In genomic region chr11:33944345-33944692, GRCh38 we compare ENCODE assay signal across 37 cellular contexts. TPM values are rescaled to one million over a fixed set of nuclear protein-coding genes. Genes with fewer than 3 reads are reported as not detected.
A peak's percentile ranks its signal among the peaks of the same experiment; 100 is the strongest.
DNase-seq lines count a peak whose midpoint lies in the region; ATAC-seq, FAIRE-seq and TF ChIP-seq lines count a peak whose summit lies in the region.
"Had no signal": no experiment of that assay in that cellular context is flagged by ENCODE, and none has a peak within 500 bp of the region (broad histone marks: within the 10 kb centered on the region; RNA-seq: fewer than 3 reads in every experiment).

No MANE protein-coding gene starts in this region.

- H3K4me1 ChIP-seq in CD8-positive, alpha-beta memory T cell (ENCODE audit: insufficient read depth, low read length): no peaks in the 10 kb centered on the region
- peaks cover 53 to 68% of the 10 kb centered on the region in 2 experiments for H3K4me1 ChIP-seq in K562 (replicated peaks in 1 of 2; ENCODE audit: control insufficient read depth in 2 of 2, insufficient read depth in 2 of 2, low read length in 2 of 2)
- H3K4me1 ChIP-seq: A549, BE2C, Caco-2 had no signal

- no peak for TF ChIP-seq EP300 in K562 (IDR thresholded peaks at IDR 0.05; ENCODE audit: low read length)

- POLR2A ChIA-PET in CD8-positive, alpha-beta memory T cell (lab: Charles Lee): no interaction called here
- POLR2A ChIA-PET in K562 (lab: Yijun Ruan, JAX) (interaction anchor here (0.6 to 3.0 kb wide), 11 partner anchors 8 to 161 kb away, joined by 3 to 12 read pairs (median 6); partner anchors contain the start of genes CAPRIN1 and LMO2), RWPE1 (lab: Yijun Ruan, JAX; ENCODE audit: low non-redundant PET) (no interaction called here)

- intact Hi-C loops in K562 (cut with micrococcal nuclease): loop anchor here (1.0 to 2.0 kb wide), 3 partner anchors 26 to 52 kb away; partner anchors contain the start of gene LMO2

- CTCF ChIA-PET in CD8-positive, alpha-beta memory T cell (lab: Charles Lee): no interaction called here
- CTCF ChIA-PET in K562 (lab: Yijun Ruan, JAX; ENCODE audit: low intra/inter-chr PET ratio) (no interaction called here), RWPE1 (lab: Yijun Ruan, JAX) (interaction anchor here (0.6 to 1.0 kb wide), 2 partner anchors 53 to 95 kb away, joined by 3 to 4 read pairs; no protein-coding TSS in a partner anchor)

- H3K79me2 ChIP-seq in K562 (ENCODE audit: control insufficient read depth, insufficient read depth, low read length): no peaks in the 10 kb centered on the region; the same call in 2 of the 3 replicates

- peak; percentile 14 for FAIRE-seq in GM12892 (lab: Jason Lieb, UNC)
- no peak for FAIRE-seq in K562 (lab: Jason Lieb, UNC)
- FAIRE-seq: A204.1, A549, D721Med had no signal

- TF ChIP-seq POLR2A in GM12892 (IDR thresholded peaks at IDR 0.05; ENCODE audit: low read depth, low read length) (no peak), K562 (conservative IDR thresholded peaks at IDR 0.05) (no peak)

- TF ChIP-seq CTCF in K562 (IDR thresholded peaks at IDR 0.05 in 2 of 3, conservative IDR thresholded peaks at IDR 0.05 in 1 of 3; ENCODE audit: insufficient read depth in 2 of 3, low read depth in 1 of 3, low read length in 3 of 3) (no peak), RWPE1 (conservative IDR thresholded peaks at IDR 0.05; ENCODE audit: low read depth) (no peak)

- no peaks in the 10 kb centered on the region for H3K36me3 ChIP-seq in CD8-positive, alpha-beta memory T cell (ENCODE audit: insufficient read depth, low read length)
- H3K36me3 ChIP-seq in K562 (ENCODE audit: control insufficient read depth, insufficient read depth, low read length): no peaks in the 10 kb centered on the region
- H3K36me3 ChIP-seq: BE2C; BLaER1; BLaER1 treated with 17β-estradiol and CSF1 and Interleukin-3, amounts not matched to agents 10 nM and 100 nM had no signal

- ATAC-seq in K562: no peak
- no peak for ATAC-seq in stimulated activated naive B cell treated with anti-CD40 and anti-IgM and Interleukin-4, amounts not matched to agents 10 μg/mL and 1 μg/mL and 100 μg/mL, for 72 hours (replicated peaks)
- ATAC-seq: A549; CD8-positive, alpha-beta T cell had no signal

- no TSS peak for BruUV-seq in K562 (replicated peaks; lab: Mats Ljungman, UMichigan)

- no peaks in the 10 kb centered on the region for H3K9me1 ChIP-seq in K562 (ENCODE audit: control insufficient read depth, insufficient read depth, low read length)

- H4K20me1 ChIP-seq in K562 (replicated peaks; ENCODE audit: control insufficient read depth, insufficient read depth, low read length): no peaks in the 10 kb centered on the region
- H4K20me1 ChIP-seq: BLaER1; BLaER1 treated with 17β-estradiol and CSF1 and Interleukin-3, amounts not matched to agents 10 nM and 100 nM had no signal

- peaks cover 6 to 11% of the 10 kb centered on the region in 2 donors for H3K27me3 Mint-ChIP-seq in CD8-positive, alpha-beta memory T cell
- H3K27me3 Mint-ChIP-seq in stimulated activated naive B cell treated with anti-CD40 and anti-IgM and Interleukin-4, amounts not matched to agents 10 μg/mL and 1 μg/mL and 100 μg/mL, for 72 hours: no peaks in the 10 kb centered on the region
- H3K27me3 Mint-ChIP-seq: B cell had no signal

- no peaks in the 10 kb centered on the region for H3K27me3 ChIP-seq in CD8-positive, alpha-beta memory T cell (ENCODE audit: insufficient read depth, low read length, poor library complexity, severe bottlenecking)
- H3K27me3 ChIP-seq in K562 (ENCODE audit: control insufficient read depth in 2 of 2, insufficient read depth in 2 of 2, low read length in 2 of 2): no peaks in the 10 kb centered on the region
- H3K27me3 ChIP-seq: BE2C; BLaER1; BLaER1 treated with 17β-estradiol and CSF1 and Interleukin-3, amounts not matched to agents 10 nM and 100 nM had no signal

- no peaks in the 10 kb centered on the region for H3K9me3 ChIP-seq in CD8-positive, alpha-beta memory T cell (ENCODE audit: low read length)
- H3K9me3 ChIP-seq in K562 (replicated peaks; ENCODE audit: control insufficient read depth, insufficient read depth, low read depth, low read length): no peaks in the 10 kb centered on the region
- H3K9me3 ChIP-seq: A549; BE2C; BLaER1; BLaER1 treated with 17β-estradiol and CSF1 and Interleukin-3, amounts not matched to agents 10 nM and 100 nM; Caco-2 had no signal

- peak overlapping the region; percentile 62 for H3K4me2 ChIP-seq in K562 (ENCODE audit: insufficient read depth, low read length)
- H3K4me2 ChIP-seq: A549, BLaER1 had no signal

- peak overlapping the region in 1 of 2 experiments; percentile 60; a peak in 2 of 4 replicates for H3K9ac ChIP-seq in K562 (ENCODE audit: insufficient read depth in 1 of 2, low read depth in 2 of 2, low read length in 2 of 2)
- H3K9ac ChIP-seq: BLaER1 had no signal

- H3K4me3 ChIP-seq in CD8-positive, alpha-beta memory T cell (ENCODE audit: low read length): no peak overlapping the region
- H3K4me3 ChIP-seq in K562: no peak overlapping the region
- H3K4me3 ChIP-seq: A549; BLaER1; BLaER1 treated with 17β-estradiol and CSF1 and Interleukin-3, amounts not matched to agents 10 nM and 100 nM had no signal

- in situ Hi-C loops in K562 (cut with MboI): no loop called here

- H3K36me3 Mint-ChIP-seq in CD8-positive, alpha-beta memory T cell: no peaks in the 10 kb centered on the region
- H3K36me3 Mint-ChIP-seq in stimulated activated naive B cell treated with anti-CD40 and anti-IgM and Interleukin-4, amounts not matched to agents 10 μg/mL and 1 μg/mL and 100 μg/mL, for 72 hours: no peaks in the 10 kb centered on the region
- H3K36me3 Mint-ChIP-seq: CD14-positive monocyte; CD4-positive, alpha-beta memory T cell; CD4-positive, CD25-positive, alpha-beta regulatory T cell; CD8-positive, alpha-beta T cell had no signal

- no peaks in the 10 kb centered on the region for H3K4me1 Mint-ChIP-seq in CD8-positive, alpha-beta memory T cell
- peaks cover 23 to 43% of the 10 kb centered on the region in 2 donors for H3K4me1 Mint-ChIP-seq in stimulated activated naive B cell treated with anti-CD40 and anti-IgM and Interleukin-4, amounts not matched to agents 10 μg/mL and 1 μg/mL and 100 μg/mL, for 72 hours
- H3K4me1 Mint-ChIP-seq: CD4-positive, alpha-beta memory T cell; CD4-positive, CD25-positive, alpha-beta regulatory T cell had no signal

- no peak for TF ChIP-seq RAD21 in K562 (CRISPR knock-in tag; conservative IDR thresholded peaks at IDR 0.05 in 1 of 2, IDR thresholded peaks at IDR 0.05 in 1 of 2)

- DNase-seq in CD8-positive, alpha-beta memory T cell: no peak
- DNase-seq in GM12892 (ENCODE audit: insufficient read length) (no peak), K562 (ENCODE audit: extremely low read depth in 1 of 4, low spot score in 3 of 4) (no peak), hippocampal formation (lab: John Stamatoyannopoulos, UW) (no peak), RWPE1 (ENCODE audit: low spot score) (no peak), caudate nucleus (lab: John Stamatoyannopoulos, UW) (no peak), NCI-H510A (lab: John Stamatoyannopoulos, UW) (no peak)
- DNase-seq in stimulated activated naive B cell treated with anti-CD40 and anti-IgM and Interleukin-4, amounts not matched to agents 10 μg/mL and 1 μg/mL and 100 μg/mL, for 72 hours: no peak
- DNase-seq: 8988T; ACHN; AML-193; BE2C; C1 segment of cervical spinal cord; Caco-2; Calu3; CD4-positive, alpha-beta memory T cell; CD4-positive, alpha-beta T cell; CD4-positive, CD25-positive, alpha-beta regulatory T cell; CD8-positive, alpha-beta T cell; COR-L47; DMS 273 treated with DMSO at 0.1 percent for 48 hours; DMS153; DMS53; DMS79; DMS79 treated with DMSO at 0.1 percent for 48 hours; DND-41; EL had no signal

- H2AFZ ChIP-seq in K562 (ENCODE audit: low read depth, low read length): peak overlapping the region; percentile 54

- WGBS in K562 (ENCODE audit: insufficient coverage, low coverage, missing lambda C conversion rate): 2% methylated on average over 3 of the region's 3 CpGs

- H3K27ac Mint-ChIP-seq in CD8-positive, alpha-beta memory T cell: no peak overlapping the region
- peak overlapping the region; percentile 59 for H3K27ac Mint-ChIP-seq in stimulated activated naive B cell treated with anti-CD40 and anti-IgM and Interleukin-4, amounts not matched to agents 10 μg/mL and 1 μg/mL and 100 μg/mL, for 72 hours
- H3K27ac Mint-ChIP-seq: B cell; CD4-positive, alpha-beta memory T cell; CD4-positive, alpha-beta T cell; CD4-positive, CD25-positive, alpha-beta regulatory T cell; CD8-positive, alpha-beta T cell had no signal

- H3K9me3 Mint-ChIP-seq in CD8-positive, alpha-beta memory T cell: no peaks in the 10 kb centered on the region
- H3K9me3 Mint-ChIP-seq in stimulated activated naive B cell treated with anti-CD40 and anti-IgM and Interleukin-4, amounts not matched to agents 10 μg/mL and 1 μg/mL and 100 μg/mL, for 72 hours: no peaks in the 10 kb centered on the region
- H3K9me3 Mint-ChIP-seq: CD4-positive, alpha-beta memory T cell; CD4-positive, alpha-beta T cell; CD4-positive, CD25-positive, alpha-beta regulatory T cell; CD8-positive, alpha-beta T cell had no signal

- peak overlapping the region; percentile 61 for H3K27ac ChIP-seq in CD8-positive, alpha-beta memory T cell (ENCODE audit: low read depth, low read length)
- H3K27ac ChIP-seq in K562 (ENCODE audit: extremely low read depth, low read depth, low read length) (peak overlapping the region; percentile 84), RWPE1 (no peak overlapping the region), caudate nucleus (ENCODE audit: low read depth, low read length) (no peak overlapping the region)
- H3K27ac ChIP-seq: 22Rv1, A549, BLaER1, C4-2B had no signal

- no peak overlapping the region for H3K4me3 Mint-ChIP-seq in CD8-positive, alpha-beta memory T cell
- H3K4me3 Mint-ChIP-seq in stimulated activated naive B cell treated with anti-CD40 and anti-IgM and Interleukin-4, amounts not matched to agents 10 μg/mL and 1 μg/mL and 100 μg/mL, for 72 hours: no peak overlapping the region
- H3K4me3 Mint-ChIP-seq: B cell; CD14-positive monocyte; CD4-positive, alpha-beta memory T cell; CD4-positive, alpha-beta T cell; CD4-positive, CD25-positive, alpha-beta regulatory T cell; CD8-positive, alpha-beta T cell had no signal

RNA-seq across cellular contexts. Expression of gene LMO2, which starts 52.4 kb away (rescaled TPM):
- total RNA-seq in CD8-positive, alpha-beta memory T cell: under 1 TPM; 0.13 to 0.53 TPM
- not detected for polyA plus RNA-seq in CD8-positive, alpha-beta memory T cell
- 21.5 TPM for polyA plus RNA-seq in GM12892 (2012; ENCODE audit: missing spikeins)
- 49.1 and 50.2 TPM in 2 replicates for total RNA-seq in K562 (2011; cell fraction: chromatin; rRNA removed; ENCODE audit: low replicate concordance)
- total RNA-seq in K562 (2011; cell fraction: nucleolus; rRNA removed): 42.2 and 44.7 TPM in 2 replicates
- 44.7 and 67.3 TPM in 2 replicates for total RNA-seq in K562 (2011; cell fraction: nucleoplasm; rRNA removed)
- total RNA-seq in K562 (2014; rRNA removed): 93.1 and 104 TPM in 2 replicates
- total RNA-seq in K562 (2014; rRNA removed; fragmentation: Illumina TruSeq; extraction: Trizol): 85.1 and 96.3 TPM in 2 replicates
- total RNA-seq in K562 (2015; rRNA removed; fragmentation: Illumina TruSeq; extraction: Trizol): 39.2 and 41.5 TPM in 2 replicates
- total RNA-seq in K562 (2021): 87.3 and 96.2 TPM in 2 replicates
- polyA plus RNA-seq in K562 (2011; rRNA removed): 79.9 and 126 TPM in 2 replicates
- 57.1 and 58.2 TPM in 2 replicates for polyA plus RNA-seq in K562 (2011; cell fraction: cytosol; rRNA removed)
- 75.1 and 102 TPM in 2 replicates for polyA plus RNA-seq in K562 (2011; cell fraction: nucleus; rRNA removed)
- polyA plus RNA-seq in K562 (2012): 22.8 and 56.1 TPM in 2 replicates
- polyA plus RNA-seq in K562 (2014; fragmentation: Illumina TruSeq; extraction: Trizol): 90.9 and 91.5 TPM in 2 replicates
- 10 to 100 TPM in 1 of 2 experiments, 1 to 10 TPM in 1; 6.9 to 19.6 TPM for polyA plus RNA-seq in K562 (2014; fragmentation: Nextera tagmentation; extraction: Ambion mirVana)
- 98.0 and 118 TPM in 2 replicates for polyA plus RNA-seq in K562 (2014; rRNA removed)
- polyA minus RNA-seq in K562 (2011; rRNA and poly(A)+ RNA removed): 48.8 and 65.2 TPM in 2 replicates
- 20.9 and 37.0 TPM in 2 replicates for polyA minus RNA-seq in K562 (2011; cell fraction: cytosol; rRNA and poly(A)+ RNA removed)
- polyA minus RNA-seq in K562 (2011; cell fraction: nucleus; rRNA and poly(A)+ RNA removed): 39.8 and 45.0 TPM in 2 replicates
- total RNA-seq: CD8-positive, alpha-beta T cell had no signal
- polyA plus RNA-seq: BJ had no signal

Comparison
In these comparisons a context has a peak if more than half of its experiments do, and no peak if none do; other contexts are left out.
1. H3K27ac ChIP-seq: peak in CD8-positive, alpha-beta memory T cell (single experiment) and K562 (single experiment); none in RWPE1 (single experiment) and caudate nucleus (single experiment).
2. RNA of gene LMO2, which starts 52.4 kb away (total RNA-seq): 39.2 to 104 TPM in K562; 0.13 to 0.53 TPM in CD8-positive, alpha-beta memory T cell; every median in the first group is over 10 times any median in the second.